ENCODE assay signal across 8 cellular contexts in the genomic region with DNA sequence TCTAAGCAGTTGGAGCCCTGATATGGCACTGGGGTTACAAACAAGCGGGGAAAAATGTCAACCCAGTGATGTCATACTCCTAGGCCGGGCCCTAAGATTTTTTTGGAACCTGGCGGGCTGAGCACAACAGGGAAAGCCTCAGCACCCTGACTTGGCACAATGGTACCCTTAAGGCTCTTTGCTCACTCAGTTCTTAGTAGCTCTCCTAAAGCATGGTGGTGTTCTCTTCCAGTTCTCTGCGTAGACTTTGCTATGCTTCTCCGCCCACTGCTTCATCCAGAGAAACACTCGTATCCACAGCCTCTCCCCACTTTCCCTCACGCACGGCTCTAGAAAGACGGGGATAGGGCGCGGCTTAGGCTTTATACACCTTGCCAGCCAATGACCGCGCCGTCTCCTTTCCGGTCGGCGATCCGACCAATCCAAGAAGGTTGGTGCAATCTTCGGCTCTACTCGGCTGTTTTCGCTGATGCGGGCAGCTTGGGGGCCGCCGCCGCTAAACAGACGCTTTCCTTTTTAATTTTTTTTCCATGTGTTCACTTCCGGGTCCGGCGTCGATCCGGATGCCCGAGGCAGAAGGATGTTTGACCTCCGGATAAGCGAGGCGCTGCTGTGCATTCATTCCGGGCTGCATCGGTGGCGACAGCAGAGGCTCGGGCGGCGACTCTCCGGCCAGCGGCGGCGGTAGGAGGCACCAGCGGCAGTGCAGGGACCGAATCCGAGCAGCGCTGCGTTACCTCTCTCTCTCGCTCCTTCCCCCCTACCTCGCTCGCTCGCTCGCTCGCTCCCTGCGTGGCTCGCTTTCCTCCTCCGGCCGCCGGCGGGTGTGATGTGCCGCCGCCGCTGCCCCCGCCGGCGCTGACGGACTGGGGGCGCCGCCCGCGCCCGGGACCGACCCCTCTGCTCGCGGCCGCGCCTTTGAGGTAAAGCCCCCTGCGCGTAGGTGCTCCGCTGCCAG.
DNase-seq lines count a peak whose midpoint lies in the region; ATAC-seq lines count a peak whose summit lies in the region.

A gene (plus strand): TSS at position 530 of the 958 bp plus-strand sequence. CDS start 33,487 bp downstream, outside the sequence.

- peak; percentile 93 for ATAC-seq in GM21526 (IDR thresholded peaks at IDR 0.05; ENCODE audit: low FRiP score, unreplicated experiment)

- DNase-seq in DMS 273 treated with DMSO at 0.1 percent for 48 hours (lab: John Stamatoyannopoulos, UW), result peak; percentile 96
- DNase-seq in HuH-7.5 (ENCODE audit: low spot score), result peak; percentile 87
- DNase-seq in OCI-M2 (lab: John Stamatoyannopoulos, UW; ENCODE audit: unreplicated experiment), result peak; percentile 62
- DNase-seq in activated T-cell treated with anti-CD3 and anti-CD28 coated beads for 4 hours, result peak; percentile 75
- peak; percentile 95 for DNase-seq in epidermal melanocyte (ENCODE audit: insufficient read length, low spot score)
- DNase-seq in middle frontal gyrus (ENCODE audit: extremely low spot score, low spot score), result peak; percentile 95
- peak; percentile 84 for DNase-seq in stimulated activated CD8-positive, alpha-beta memory T cell treated with anti-CD3 and anti-CD28 coated beads, Interleukin-2, amount 100 ng/mL, for 48 hours (ENCODE audit: low read depth in 2 of 2)

Comparison
In these comparisons a context has a peak if more than half of its experiments do, and no peak if none do; other contexts are left out.
1. Peak in every context shown above with its lines: DNase-seq and ATAC-seq.